8 cellular contexts compared by ENCODE assay signal in the genomic region with DNA sequence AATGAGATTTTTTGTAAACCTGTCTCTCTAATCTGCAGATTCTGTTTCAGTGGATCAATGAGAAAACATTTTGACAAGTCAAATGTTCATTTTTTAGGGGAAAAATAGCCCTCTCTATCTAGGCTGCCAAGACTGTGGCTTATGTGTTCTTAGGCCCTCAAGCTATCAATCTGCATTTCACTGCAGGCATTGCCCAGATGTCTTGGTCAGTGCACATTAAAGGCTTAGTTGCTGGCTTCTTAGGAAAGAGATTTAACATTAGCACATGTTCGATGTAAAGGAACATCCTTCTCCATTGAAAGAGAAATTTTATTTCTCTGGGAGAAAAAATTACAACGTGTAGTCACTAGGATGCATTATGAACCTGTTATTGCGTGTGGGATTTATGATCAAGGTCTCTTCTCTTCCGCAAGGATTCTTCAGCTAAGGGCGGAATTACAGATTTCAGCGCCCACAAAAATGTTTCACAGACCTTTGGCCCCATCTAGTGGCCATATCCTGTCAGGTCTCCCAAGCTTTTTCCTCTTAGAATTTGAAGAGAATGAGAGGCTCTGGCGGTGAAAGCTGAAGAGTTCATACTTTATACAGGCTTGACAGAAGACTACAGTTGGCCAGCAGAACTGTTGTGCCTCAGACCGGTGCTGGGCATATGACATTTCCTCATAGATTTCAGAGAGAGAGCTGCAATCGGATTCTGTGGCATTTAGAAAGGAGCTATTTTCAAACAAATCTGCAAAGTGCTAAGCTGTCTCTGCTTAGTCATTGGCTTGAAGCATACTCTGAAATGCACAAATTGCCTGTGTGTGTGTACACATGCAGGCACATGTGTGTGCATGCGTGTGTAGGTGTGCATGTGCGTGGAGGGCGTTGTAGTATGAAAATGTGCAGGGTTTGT.
DNase-seq lines count a peak whose midpoint lies in the region; ATAC-seq and TF ChIP-seq lines count a peak whose summit lies in the region.

No MANE protein-coding gene starts in this region.

- no peaks in the 10 kb centered on the region for H3K9me3 ChIP-seq in BLaER1
- no peaks in the 10 kb centered on the region for H3K9me3 ChIP-seq in lung (ENCODE audit: control insufficient read depth in 2 of 2, insufficient read depth in 1 of 2, low read length in 1 of 2)

- ATAC-seq in GM19035 (IDR thresholded peaks at IDR 0.05; ENCODE audit: unreplicated experiment) (peak; percentile 87), HG03354 (IDR thresholded peaks at IDR 0.05; ENCODE audit: poor library complexity, severe bottlenecking, unreplicated experiment) (peak; percentile 79), lung (ENCODE audit: insufficient read depth, low FRiP score) (peak; percentile 83)

- H3K4me1 ChIP-seq in BLaER1 = peaks cover 12% of the 10 kb centered on the region
- no peaks in the 10 kb centered on the region for H3K4me1 ChIP-seq in lung (ENCODE audit: control insufficient read depth in 2 of 2, insufficient read depth in 2 of 2, low read length in 2 of 2)

- peak overlapping the region; percentile 20; the same call in 1 of the 2 replicates for H3K4me2 ChIP-seq in BLaER1

- DNase-seq in NCI-H446 (lab: John Stamatoyannopoulos, UW) (peak; percentile 55 to 81), ecto neural progenitor cell (ENCODE audit: low spot score) (peak; percentile 79), lung (ENCODE audit: low spot score) (peak; percentile 65)
- peak; percentile 24 to 33 for DNase-seq in activated CD4-positive, alpha-beta T cell treated with anti-CD3 and anti-CD28 coated beads for 24 hours (ENCODE audit: low read depth in 2 of 2)
- peak; percentile 3 for DNase-seq in stimulated activated CD8-positive, alpha-beta memory T cell treated with anti-CD3 and anti-CD28 coated beads, Interleukin-15, amount 100 ng/mL, for 48 hours (ENCODE audit: low read depth in 2 of 2)

- WGBS in lung, 2 donors = 25 to 26% methylated on average over 12 of the region's 12 CpGs

- no peaks in the 10 kb centered on the region for H4K20me1 ChIP-seq in BLaER1

- H3K4me3 ChIP-seq in BLaER1 (no peak overlapping the region), lung (no peak overlapping the region)

- H3K9ac ChIP-seq in BLaER1 = no peak overlapping the region

- TF ChIP-seq CTCF in lung (IDR thresholded peaks at IDR 0.05; ENCODE audit: control extremely low read depth, extremely low read depth) = peak; percentile 81

- H3K27ac ChIP-seq in BLaER1 = no peak overlapping the region
- H3K27ac ChIP-seq in lung (ENCODE audit: low read depth in 1 of 2, low read length in 1 of 2) = no peak overlapping the region

- no peaks in the 10 kb centered on the region for H3K36me3 ChIP-seq in BLaER1
- H3K36me3 ChIP-seq in lung (ENCODE audit: control insufficient read depth in 2 of 2, insufficient read depth in 2 of 2, low read length in 2 of 2) = no peaks in the 10 kb centered on the region

- H3K27me3 ChIP-seq in BLaER1 (no peaks in the 10 kb centered on the region), lung (ENCODE audit: control insufficient read depth, insufficient read depth) (no peaks in the 10 kb centered on the region)

Comparison
In these comparisons a context has a peak if more than half of its experiments do, and no peak if none do; other contexts are left out.
1. DNase-seq: peak in every context shown above with its lines; median percentile 79 in ecto neural progenitor cell; 68 in NCI-H446; 65 in lung; 28 in activated CD4-positive, alpha-beta T cell treated with anti-CD3 and anti-CD28 coated beads for 24 hours; 3 in stimulated activated CD8-positive, alpha-beta memory T cell treated with anti-CD3 and anti-CD28 coated beads, Interleukin-15, amount 100 ng/mL, for 48 hours.